12 cellular contexts compared by ENCODE assay signal in the genomic region with DNA sequence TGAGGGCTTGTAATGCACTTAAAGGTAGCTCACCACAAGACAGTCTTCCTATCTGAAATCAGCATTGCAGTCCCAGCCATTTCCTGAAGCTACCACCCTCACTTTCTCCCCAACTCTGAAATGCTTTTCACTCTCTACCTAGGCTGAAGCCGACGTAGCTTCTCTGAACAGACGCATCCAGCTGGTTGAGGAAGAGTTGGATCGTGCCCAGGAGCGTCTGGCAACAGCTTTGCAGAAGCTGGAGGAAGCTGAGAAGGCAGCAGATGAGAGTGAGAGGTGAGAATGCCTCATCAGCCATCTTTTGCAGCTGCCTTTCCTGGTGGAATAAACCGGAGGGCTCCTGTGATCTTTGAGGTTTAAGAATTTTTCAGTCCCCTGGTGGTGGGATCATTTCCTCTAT. TPM values are rescaled to one million over a fixed set of nuclear protein-coding genes. Genes with fewer than 3 reads are reported as not detected.
DNase-seq lines count a peak whose midpoint lies in the region; ATAC-seq and TF ChIP-seq lines count a peak whose summit lies in the region.
"Had no signal": no experiment of that assay in that cellular context is flagged by ENCODE, and none has a peak within 500 bp of the region (broad histone marks: within the 10 kb centered on the region; RNA-seq: fewer than 3 reads in every experiment).

No MANE protein-coding gene starts in this region.

- TF ChIP-seq CTCF in epithelial cell of proximal tubule (conservative IDR thresholded peaks at IDR 0.05; ENCODE audit: low read depth, low read length) (peak; percentile 16), neural crest cell (conservative IDR thresholded peaks at IDR 0.05) (peak; percentile 16)

- DNase-seq in Ammon's horn (ENCODE audit: low spot score) (peak; percentile 49), NCI-H69 (lab: John Stamatoyannopoulos, UW) (peak; percentile 15), epithelial cell of proximal tubule (ENCODE audit: low read depth) (no peak), neural crest cell (ENCODE audit: low read depth, low spot score) (no peak), activated T-cell treated with anti-CD3 and anti-CD28 coated beads for 4 hours (no peak), DMS114 treated with DMSO at 0.1 percent for 48 hours (lab: John Stamatoyannopoulos, UW; ENCODE audit: unreplicated experiment) (no peak), NCI-H146 treated with DMSO at 0.1 percent for 48 hours (lab: John Stamatoyannopoulos, UW; ENCODE audit: unreplicated experiment) (no peak)
- DNase-seq in stimulated activated naive CD8-positive, alpha-beta T cell treated with anti-CD3 and anti-CD28 coated beads, Interleukin-15, Interleukin-2, amounts not matched to agents 100 U/mL and 50 U/mL, for 24 hours, result no peak
- DNase-seq: activated CD4-positive, alpha-beta T cell treated with anti-CD3 and anti-CD28 coated beads, Interleukin-2, amount 50 U/mL, for 48 hours; activated naive CD4-positive, alpha-beta T cell; NCI-H187 treated with DMSO at 0.1 percent for 48 hours; stimulated activated CD4-positive, alpha-beta T cell treated with anti-CD3 and anti-CD28 coated beads, Interleukin-12 subunit alpha, Interleukin-12 subunit beta, amount 100 ng/mL, for 4 hours had no signal

- peaks cover 9% of the 10 kb centered on the region for H3K36me3 Mint-ChIP-seq in neural crest cell (ENCODE audit: low read depth)

- no peak overlapping the region for H3K27ac Mint-ChIP-seq in neural crest cell (ENCODE audit: unreplicated experiment)

- H3K4me1 Mint-ChIP-seq in neural crest cell, result peaks cover 31% of the 10 kb centered on the region

- H3K4me3 Mint-ChIP-seq in neural crest cell, result no peak overlapping the region

- no peak for ATAC-seq in stimulated activated naive CD8-positive, alpha-beta T cell treated with anti-CD3 and anti-CD28 coated beads, Interleukin-15, Interleukin-2, amounts not matched to agents 100 U/mL and 50 U/mL, for 24 hours

- no peak overlapping the region for H3K4me3 ChIP-seq in epithelial cell of proximal tubule (ENCODE audit: low read depth, low read length)

- H3K27me3 Mint-ChIP-seq in neural crest cell (ENCODE audit: low read depth), result no peaks in the 10 kb centered on the region

- no peaks in the 10 kb centered on the region for H3K9me3 Mint-ChIP-seq in neural crest cell

RNA-seq across cellular contexts. Expression of a gene that starts 14.3 kb away (rescaled TPM):
- 887 and 925 TPM in 2 replicates for total RNA-seq in epithelial cell of proximal tubule
- 67.5 and 71.0 TPM in 2 replicates for total RNA-seq in neural crest cell

Comparison
In these comparisons a context has a peak if more than half of its experiments do, and no peak if none do; other contexts are left out.
1. DNase-seq: peak in Ammon's horn (single experiment) and NCI-H69 (single experiment); none in epithelial cell of proximal tubule (single experiment), neural crest cell (single experiment), activated T-cell treated with anti-CD3 and anti-CD28 coated beads for 4 hours (single experiment), stimulated activated naive CD8-positive, alpha-beta T cell treated with anti-CD3 and anti-CD28 coated beads, Interleukin-15, Interleukin-2, amounts not matched to agents 100 U/mL and 50 U/mL, for 24 hours (single experiment), DMS114 treated with DMSO at 0.1 percent for 48 hours (single experiment) and NCI-H146 treated with DMSO at 0.1 percent for 48 hours (single experiment).
2. RNA of a gene that starts 14.3 kb away (total RNA-seq): 887 to 925 TPM in epithelial cell of proximal tubule; 67.5 to 71.0 TPM in neural crest cell; every median in the first group is over 10 times any median in the second.